Comparison of ENCODE assay signal across 32 cellular contexts in genomic region chr6:153767127-153767526, GRCh38.
"Had no signal": no experiment of that assay in that cellular context is flagged by ENCODE, and none has a peak within 500 bp of the region (broad histone marks: within the 10 kb centered on the region; RNA-seq: fewer than 3 reads in every experiment).

No MANE protein-coding gene starts in this region.

- H3K9ac ChIP-seq: neural progenitor cell, parathyroid adenoma had no signal

- H3K27me3 ChIP-seq: gastrocnemius medialis, left lung, neural progenitor cell, right atrium auricular region, testis, tibial nerve, upper lobe of right lung, uterus had no signal

- H3K4me1 Mint-ChIP-seq: naive thymus-derived CD4-positive, alpha-beta T cell; nephron; stimulated activated memory B cell treated with anti-CD40 and anti-IgM and Interleukin-4, amounts not matched to agents 10 μg/mL and 1 μg/mL and 100 μg/mL, for 72 hours had no signal

- H3K9me3 Mint-ChIP-seq: endodermal cell, nephron had no signal

- H2AFZ ChIP-seq: neural progenitor cell, parathyroid adenoma had no signal

- FAIRE-seq: colon, islet of Langerhans had no signal

- DNase-seq: effector CD8-positive, alpha-beta T cell; endodermal cell; foreskin fibroblast; gastrocnemius medialis; head of caudate nucleus; hippocampal formation; left cardiac atrium; left lung; mammary epithelial cell; mesendoderm; midbrain; naive thymus-derived CD4-positive, alpha-beta T cell; stimulated activated CD4-positive, alpha-beta T cell treated with anti-CD3 and anti-CD28 coated beads, Interleukin-2, amount 100 ng/mL, for 24 hours; stimulated activated CD4-positive, alpha-beta T cell treated with anti-CD3 and anti-CD28 coated beads, Interleukin-4, amount 100 ng/mL, for 24 hours; stimulated activated naive CD8-positive, alpha-beta T cell treated with anti-CD3 and anti-CD28 coated beads, Interleukin-15, Interleukin-2, amounts not matched to agents 100 U/mL and 50 U/mL, for 24 hours; substantia nigra; testis; upper lobe of right lung; uterus had no signal

- ATAC-seq: esophagus mucosa; gastrocnemius medialis; left cardiac atrium; left lung; naive thymus-derived CD4-positive, alpha-beta T cell; sciatic nerve; stimulated activated naive CD8-positive, alpha-beta T cell treated with anti-CD3 and anti-CD28 coated beads, Interleukin-15, Interleukin-2, amounts not matched to agents 100 U/mL and 50 U/mL, for 24 hours; upper lobe of right lung had no signal

- H3K4me2 ChIP-seq: neural progenitor cell had no signal

- H3K36me3 ChIP-seq: gastrocnemius medialis, left lung, neural progenitor cell, prostate gland, right atrium auricular region, tibial nerve, upper lobe of right lung, uterus had no signal

- H3K36me3 Mint-ChIP-seq: naive thymus-derived CD4-positive, alpha-beta T cell; neural progenitor cell; stimulated activated memory B cell treated with anti-CD40 and anti-IgM and Interleukin-4, amounts not matched to agents 10 μg/mL and 1 μg/mL and 100 μg/mL, for 72 hours had no signal

- H3K79me2 ChIP-seq: parathyroid adenoma had no signal

- H3K27me3 Mint-ChIP-seq: dendritic cell treated with granulocyte-macrophage colony-stimulating factor and Interleukin-4, amounts not matched to agents 40 ng/mL and 50 ng/mL, for 4 days; naive thymus-derived CD4-positive, alpha-beta T cell; stimulated activated memory B cell treated with anti-CD40 and anti-IgM and Interleukin-4, amounts not matched to agents 10 μg/mL and 1 μg/mL and 100 μg/mL, for 72 hours had no signal

- H3K9me3 ChIP-seq: gastrocnemius medialis, prostate gland, right atrium auricular region, testis, tibial nerve, upper lobe of right lung, uterus had no signal

- H3K4me3 ChIP-seq: gastrocnemius medialis, left lung, neural progenitor cell, prostate gland, right atrium auricular region, testis, tibial nerve, upper lobe of right lung, uterus had no signal

- H3K4me1 ChIP-seq: gastrocnemius medialis, left lung, neural progenitor cell, parathyroid adenoma, prostate gland, right atrium auricular region, testis, tibial nerve, upper lobe of right lung, uterus had no signal

- H3K27ac ChIP-seq: epithelial cell of prostate, gastrocnemius medialis, left lung, neural progenitor cell, parathyroid adenoma, prostate gland, right atrium auricular region, testis, tibial nerve, upper lobe of right lung, uterus had no signal

- H3K27ac Mint-ChIP-seq: dendritic cell treated with granulocyte-macrophage colony-stimulating factor and Interleukin-4, amounts not matched to agents 40 ng/mL and 50 ng/mL, for 4 days; endodermal cell; naive thymus-derived CD4-positive, alpha-beta T cell; nephron; neural progenitor cell; stimulated activated memory B cell treated with anti-CD40 and anti-IgM and Interleukin-4, amounts not matched to agents 10 μg/mL and 1 μg/mL and 100 μg/mL, for 72 hours had no signal

- H3K4me3 Mint-ChIP-seq: dendritic cell treated with granulocyte-macrophage colony-stimulating factor and Interleukin-4, amounts not matched to agents 40 ng/mL and 50 ng/mL, for 4 days; endodermal cell; naive thymus-derived CD4-positive, alpha-beta T cell; nephron; neural progenitor cell; stimulated activated memory B cell treated with anti-CD40 and anti-IgM and Interleukin-4, amounts not matched to agents 10 μg/mL and 1 μg/mL and 100 μg/mL, for 72 hours had no signal
